In genomic region chr15:89482139-89482538, GRCh38 we compare ENCODE assay signal across 3 cellular contexts.
TF ChIP-seq lines count a peak whose summit lies in the region.

No MANE protein-coding gene starts in this region.

TF ChIP-seq in SK-N-SH treated with all-trans-retinoic acid at 6 μM for 48 hours, 23 proteins besides CTCF, POLR2A, EP300 and RAD21 (continued from another document and continues in another):
- TF ChIP-seq CSRNP3 (CRISPR knock-in tag; IDR thresholded peaks at IDR 0.05) (no peak), POU6F1 (CRISPR knock-in tag; IDR thresholded peaks at IDR 0.05; ENCODE audit: borderline replicate concordance, low read depth) (no peak), ESRRG (CRISPR knock-in tag; IDR thresholded peaks at IDR 0.05) (no peak), ZNF70 (CRISPR knock-in tag; IDR thresholded peaks at IDR 0.05) (no peak), ZNF565 (CRISPR knock-in tag; conservative IDR thresholded peaks at IDR 0.05; ENCODE audit: low read depth) (no peak), ZFP30 (CRISPR knock-in tag; IDR thresholded peaks at IDR 0.05) (no peak), ZFP3 (CRISPR knock-in tag; IDR thresholded peaks at IDR 0.05) (no peak), ZNF8 (CRISPR knock-in tag; IDR thresholded peaks at IDR 0.05) (no peak), SNAI2 (CRISPR knock-in tag; IDR thresholded peaks at IDR 0.05) (no peak), GLIS3 (CRISPR knock-in tag; IDR thresholded peaks at IDR 0.05) (no peak), TCF4 (CRISPR knock-in tag; IDR thresholded peaks at IDR 0.05; ENCODE audit: borderline replicate concordance) (no peak)
- TF ChIP-seq, protein P1, sequence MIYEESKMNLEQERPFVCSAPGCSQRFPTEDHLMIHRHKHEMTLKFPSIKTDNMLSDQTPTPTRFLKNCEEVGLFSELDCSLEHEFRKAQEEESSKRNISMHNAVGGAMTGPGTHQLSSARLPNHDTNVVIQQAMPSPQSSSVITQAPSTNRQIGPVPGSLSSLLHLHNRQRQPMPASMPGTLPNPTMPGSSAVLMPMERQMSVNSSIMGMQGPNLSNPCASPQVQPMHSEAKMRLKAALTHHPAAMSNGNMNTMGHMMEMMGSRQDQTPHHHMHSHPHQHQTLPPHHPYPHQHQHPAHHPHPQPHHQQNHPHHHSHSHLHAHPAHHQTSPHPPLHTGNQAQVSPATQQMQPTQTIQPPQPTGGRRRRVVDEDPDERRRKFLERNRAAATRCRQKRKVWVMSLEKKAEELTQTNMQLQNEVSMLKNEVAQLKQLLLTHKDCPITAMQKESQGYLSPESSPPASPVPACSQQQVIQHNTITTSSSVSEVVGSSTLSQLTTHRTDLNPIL (CRISPR knock-in tag; IDR thresholded peaks at IDR 0.05; ENCODE audit: low read depth) = no peak
- TF ChIP-seq, protein P2, sequence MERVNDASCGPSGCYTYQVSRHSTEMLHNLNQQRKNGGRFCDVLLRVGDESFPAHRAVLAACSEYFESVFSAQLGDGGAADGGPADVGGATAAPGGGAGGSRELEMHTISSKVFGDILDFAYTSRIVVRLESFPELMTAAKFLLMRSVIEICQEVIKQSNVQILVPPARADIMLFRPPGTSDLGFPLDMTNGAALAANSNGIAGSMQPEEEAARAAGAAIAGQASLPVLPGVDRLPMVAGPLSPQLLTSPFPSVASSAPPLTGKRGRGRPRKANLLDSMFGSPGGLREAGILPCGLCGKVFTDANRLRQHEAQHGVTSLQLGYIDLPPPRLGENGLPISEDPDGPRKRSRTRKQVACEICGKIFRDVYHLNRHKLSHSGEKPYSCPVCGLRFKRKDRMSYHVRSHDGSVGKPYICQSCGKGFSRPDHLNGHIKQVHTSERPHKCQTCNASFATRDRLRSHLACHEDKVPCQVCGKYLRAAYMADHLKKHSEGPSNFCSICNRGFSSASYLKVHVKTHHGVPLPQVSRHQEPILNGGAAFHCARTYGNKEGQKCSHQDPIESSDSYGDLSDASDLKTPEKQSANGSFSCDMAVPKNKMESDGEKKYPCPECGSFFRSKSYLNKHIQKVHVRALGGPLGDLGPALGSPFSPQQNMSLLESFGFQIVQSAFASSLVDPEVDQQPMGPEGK (CRISPR knock-in tag; IDR thresholded peaks at IDR 0.05; ENCODE audit: borderline replicate concordance) = no peak

TF ChIP-seq in SK-N-SH, 30 proteins besides CTCF, POLR2A, EP300 and RAD21 (continued from another document):
- TF ChIP-seq TAF1 (IDR thresholded peaks at IDR 0.05; ENCODE audit: borderline replicate concordance, low read depth, low read length) = no peak
TF ChIP-seq in SK-N-SH: peak in this region for 0.

TF ChIP-seq in IMR-90, 13 proteins besides CTCF, POLR2A, EP300 and RAD21 (continued from another document):
- TF ChIP-seq, protein P3, sequence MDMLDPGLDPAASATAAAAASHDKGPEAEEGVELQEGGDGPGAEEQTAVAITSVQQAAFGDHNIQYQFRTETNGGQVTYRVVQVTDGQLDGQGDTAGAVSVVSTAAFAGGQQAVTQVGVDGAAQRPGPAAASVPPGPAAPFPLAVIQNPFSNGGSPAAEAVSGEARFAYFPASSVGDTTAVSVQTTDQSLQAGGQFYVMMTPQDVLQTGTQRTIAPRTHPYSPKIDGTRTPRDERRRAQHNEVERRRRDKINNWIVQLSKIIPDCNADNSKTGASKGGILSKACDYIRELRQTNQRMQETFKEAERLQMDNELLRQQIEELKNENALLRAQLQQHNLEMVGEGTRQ (IDR thresholded peaks at IDR 0.05; ENCODE audit: low read depth, low read length) = no peak
- TF ChIP-seq MXI1 (IDR thresholded peaks at IDR 0.05; ENCODE audit: borderline replicate concordance, low read depth, low read length) = no peak
- no peak for TF ChIP-seq RCOR1 (IDR thresholded peaks at IDR 0.05; ENCODE audit: insufficient replicate concordance, low read length)
- no peak for TF ChIP-seq NFE2L2 (IDR thresholded peaks at IDR 0.05; ENCODE audit: low read depth, low read length)
- TF ChIP-seq CEBPB (IDR thresholded peaks at IDR 0.05; ENCODE audit: low read depth, low read length) = no peak
- TF ChIP-seq FOS (IDR thresholded peaks at IDR 0.05; ENCODE audit: low read depth, low read length) = no peak
- TF ChIP-seq MAZ (IDR thresholded peaks at IDR 0.05; ENCODE audit: borderline replicate concordance, low read depth, low read length) = no peak
- TF ChIP-seq SMC3 (IDR thresholded peaks at IDR 0.05; ENCODE audit: low read depth, low read length) = no peak
- TF ChIP-seq CHD1 (IDR thresholded peaks at IDR 0.05; ENCODE audit: low read depth, low read length) = no peak
- TF ChIP-seq, protein P4, sequence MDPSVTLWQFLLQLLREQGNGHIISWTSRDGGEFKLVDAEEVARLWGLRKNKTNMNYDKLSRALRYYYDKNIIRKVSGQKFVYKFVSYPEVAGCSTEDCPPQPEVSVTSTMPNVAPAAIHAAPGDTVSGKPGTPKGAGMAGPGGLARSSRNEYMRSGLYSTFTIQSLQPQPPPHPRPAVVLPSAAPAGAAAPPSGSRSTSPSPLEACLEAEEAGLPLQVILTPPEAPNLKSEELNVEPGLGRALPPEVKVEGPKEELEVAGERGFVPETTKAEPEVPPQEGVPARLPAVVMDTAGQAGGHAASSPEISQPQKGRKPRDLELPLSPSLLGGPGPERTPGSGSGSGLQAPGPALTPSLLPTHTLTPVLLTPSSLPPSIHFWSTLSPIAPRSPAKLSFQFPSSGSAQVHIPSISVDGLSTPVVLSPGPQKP (IDR thresholded peaks at IDR 0.05; ENCODE audit: borderline replicate concordance, low read depth, low read length) = no peak
- TF ChIP-seq MAFK (IDR thresholded peaks at IDR 0.05; ENCODE audit: low read depth, low read length) = no peak
- TF ChIP-seq RFX5 (IDR thresholded peaks at IDR 0.05; ENCODE audit: low read depth, low read length) = no peak
TF ChIP-seq in IMR-90: peak in this region for 0.
